ENCODE assay signal across 1 cellular context in genomic region chr2:46420945-46421344, GRCh38.
TF ChIP-seq lines count a peak whose summit lies in the region.

No MANE protein-coding gene starts in this region.

TF ChIP-seq in HEK293, 187 proteins besides CTCF, POLR2A, EP300 and RAD21 (continued from another document):
- TF ChIP-seq ZNF121 (tag by site-specific recombination; IDR thresholded peaks at IDR 0.05) (no peak), SP3 (tag by site-specific recombination; IDR thresholded peaks at IDR 0.05) (peak; percentile 53), ZNF404 (tag by site-specific recombination; IDR thresholded peaks at IDR 0.05) (peak; percentile 90; the same call in 1 of the 2 replicates), ZNF837 (tag by site-specific recombination; IDR thresholded peaks at IDR 0.05) (no peak), ZNF623 (tag by site-specific recombination; IDR thresholded peaks at IDR 0.05) (peak; percentile 90), ZFHX2 (tag by site-specific recombination; conservative IDR thresholded peaks at IDR 0.05) (no peak), ZNF266 (tag by site-specific recombination; IDR thresholded peaks at IDR 0.05; ENCODE audit: low read depth) (peak; percentile 94), BCL11B (tag by site-specific recombination; IDR thresholded peaks at IDR 0.05; ENCODE audit: low read depth) (no peak), ZNF513 (tag by site-specific recombination; IDR thresholded peaks at IDR 0.05) (no peak)
